17 cellular contexts compared by ENCODE assay signal in the genomic region with DNA sequence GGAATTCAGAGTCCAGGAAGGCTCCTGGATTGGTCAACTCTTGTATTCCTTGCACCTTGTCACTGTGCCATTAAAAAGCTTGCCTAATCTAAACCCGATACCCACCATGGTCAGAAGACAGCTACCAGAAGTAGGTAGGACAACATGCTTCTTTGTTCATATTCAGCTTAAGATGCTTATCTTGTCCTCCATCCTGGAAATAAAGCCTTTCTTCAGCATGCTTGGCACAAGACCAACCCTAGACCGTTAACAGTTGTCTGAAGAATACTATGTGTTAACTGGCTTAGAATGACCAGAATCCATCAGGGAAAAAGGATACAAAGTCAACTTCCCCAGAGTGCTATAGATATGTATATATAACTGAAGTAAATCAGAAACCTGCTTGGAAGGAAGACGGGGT.
"Had no signal": no experiment of that assay in that cellular context is flagged by ENCODE, and none has a peak within 500 bp of the region (broad histone marks: within the 10 kb centered on the region; RNA-seq: fewer than 3 reads in every experiment).

No MANE protein-coding gene starts in this region.

- H3K4me1 Mint-ChIP-seq: activated T-helper 17 cell treated with anti-CD3 and anti-CD28 coated beads, Interleukin-2, amount 50 U/mL, for 72 hours; endodermal cell; naive thymus-derived CD4-positive, alpha-beta T cell had no signal

- H3K27me3 Mint-ChIP-seq: activated T-helper 17 cell treated with anti-CD3 and anti-CD28 coated beads, Interleukin-2, amount 50 U/mL, for 72 hours; naive thymus-derived CD4-positive, alpha-beta T cell had no signal

- H3K27me3 ChIP-seq: ascending aorta, dorsolateral prefrontal cortex, pancreas, tibial artery, uterus had no signal

- H3K4me1 ChIP-seq: ascending aorta, pancreas, tibial artery, uterus had no signal

- H3K27ac Mint-ChIP-seq: activated T-helper 17 cell treated with anti-CD3 and anti-CD28 coated beads, Interleukin-2, amount 50 U/mL, for 72 hours; endodermal cell; naive thymus-derived CD4-positive, alpha-beta T cell had no signal

- H3K4me3 ChIP-seq: ascending aorta, dorsolateral prefrontal cortex, pancreas, tibial artery, uterus had no signal

- H3K4me3 Mint-ChIP-seq: activated T-helper 17 cell treated with anti-CD3 and anti-CD28 coated beads, Interleukin-2, amount 50 U/mL, for 72 hours; endodermal cell; naive thymus-derived CD4-positive, alpha-beta T cell had no signal

- ATAC-seq: activated T-helper 17 cell treated with anti-CD3 and anti-CD28 coated beads, Interleukin-2, amount 50 U/mL, for 72 hours; left lobe of liver; naive thymus-derived CD4-positive, alpha-beta T cell; pancreas had no signal

- H3K36me3 ChIP-seq: ascending aorta, pancreas, uterus had no signal

- H3K9me3 ChIP-seq: pancreas, tibial artery had no signal

- DNase-seq: activated CD4-positive, alpha-beta T cell treated with anti-CD3 and anti-CD28 coated beads, Interleukin-2, amount 50 U/mL, for 4 hours; activated CD4-positive, CD25-positive, alpha-beta regulatory T cell treated with anti-CD3 and anti-CD28 coated beads, Interleukin-2, amount 50 U/mL, for 72 hours; activated naive CD4-positive, alpha-beta T cell treated with Interleukin-2 at 50 U/mL for 16 hours; dorsolateral prefrontal cortex; endodermal cell; erythroblast; islet precursor cell; naive thymus-derived CD4-positive, alpha-beta T cell; pancreas; stimulated activated CD4-positive, alpha-beta T cell treated with anti-CD3 and anti-CD28 coated beads, Interleukin-4, amount 100 ng/mL, for 1 hour; stimulated activated naive CD4-positive, alpha-beta T cell; T1000; tibial artery; uterus had no signal

- H3K27ac ChIP-seq: ascending aorta, pancreas, tibial artery, uterus had no signal
